ENCODE assay signal across 8 cellular contexts in the genomic region with DNA sequence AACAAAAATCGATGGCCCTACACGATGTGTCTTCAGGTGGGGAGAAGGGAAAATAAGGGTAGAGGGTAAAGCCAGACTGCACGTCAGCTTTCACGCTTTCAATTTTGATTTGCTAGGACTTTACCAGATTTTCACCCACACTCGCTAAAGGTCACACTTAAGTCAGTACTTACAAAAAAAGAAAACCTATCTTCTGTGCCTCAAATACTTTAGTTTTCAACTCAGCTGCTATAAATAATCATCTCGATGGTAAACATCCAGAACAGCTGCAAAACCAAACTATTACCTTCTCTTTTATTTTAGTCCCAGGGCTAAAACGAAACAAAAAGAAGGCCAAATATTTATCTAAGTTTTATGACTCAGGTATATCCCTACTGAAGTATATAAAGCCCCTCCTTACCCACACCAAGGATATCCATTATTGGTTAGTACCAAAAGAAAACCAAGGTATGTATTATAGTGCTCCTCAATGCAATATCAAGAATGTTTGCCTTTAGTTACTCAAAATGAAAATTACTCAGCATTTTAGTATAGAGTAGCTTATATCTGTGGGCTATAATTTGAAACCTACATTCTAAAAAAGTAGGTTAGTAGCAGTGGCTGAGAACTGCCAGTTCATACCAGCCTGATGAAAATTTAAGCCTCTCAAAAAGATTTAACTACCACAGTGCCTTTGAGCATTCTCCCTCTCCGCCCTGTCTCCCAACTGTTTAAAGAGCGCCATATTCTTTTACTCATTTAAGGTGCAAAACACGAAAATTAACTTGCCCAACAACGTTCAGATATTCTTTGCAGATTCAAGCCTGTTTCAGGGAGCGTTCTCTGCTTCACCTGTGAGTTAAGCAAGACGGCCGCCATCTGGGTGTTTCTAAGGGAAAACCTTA. TPM values are rescaled to one million over a fixed set of nuclear protein-coding genes. Genes with fewer than 3 reads are reported as not detected.
A peak's percentile ranks its signal among the peaks of the same experiment; 100 is the strongest.
DNase-seq lines count a peak whose midpoint lies in the region; ATAC-seq, FAIRE-seq and TF ChIP-seq lines count a peak whose summit lies in the region.

No MANE protein-coding gene starts in this region.

- H4K20me1 ChIP-seq in HepG2 (ENCODE audit: insufficient read depth, low read length): peaks cover 61% of the 10 kb centered on the region

- no peak for TF ChIP-seq EP300 in HepG2 (IDR thresholded peaks at IDR 0.05; ENCODE audit: low read depth in 2 of 2, low read length in 2 of 2)
- no peak for TF ChIP-seq EP300 in HepG2 (CRISPR knock-in tag; IDR thresholded peaks at IDR 0.05; ENCODE audit: borderline replicate concordance)
- no peak for TF ChIP-seq EP300 in upper lobe of left lung (IDR thresholded peaks at IDR 0.05)

- peaks cover 65% of the 10 kb centered on the region for H3K79me2 ChIP-seq in HepG2 (ENCODE audit: insufficient read depth, low read length)

- FAIRE-seq in HepG2 (lab: Jason Lieb, UNC): no peak

- BruUV-seq in HepG2 (replicated peaks; lab: Mats Ljungman, UMichigan): no TSS peak

- in situ Hi-C loops in HepG2 (cut with HindIII; ENCODE audit: extremely low pct_ligation_motif_present, low pct_unique_long_range_greater_than_20kb): no loop called here

- H3K27ac Mint-ChIP-seq in activated naive CD8-positive, alpha-beta T cell: peak overlapping the region; percentile 100

- H3K27ac ChIP-seq in heart right ventricle: peak overlapping the region in 9 of 10 donors; percentile 30 to 100 (median 97)
- H3K27ac ChIP-seq in HepG2 (ENCODE audit: extremely low read length, insufficient read depth, low read length): peak overlapping the region; percentile 98
- H3K27ac ChIP-seq in upper lobe of left lung: peak overlapping the region; percentile 98 to 100 (median 100)

- TF ChIP-seq POLR2A in HepG2 (IDR thresholded peaks at IDR 0.05; ENCODE audit: insufficient read depth in 1 of 2, low read depth in 2 of 2, low read length in 2 of 2): no peak
- no peak for TF ChIP-seq POLR2A in upper lobe of left lung (IDR thresholded peaks at IDR 0.05)

- H3K4me1 ChIP-seq in heart right ventricle: peaks cover 3 to 66% (median 58%) of the 10 kb centered on the region in 9 donors
- H3K4me1 ChIP-seq in HepG2 (ENCODE audit: insufficient read depth, low read length): peaks cover 57% of the 10 kb centered on the region
- peaks cover 54 to 65% (median 57%) of the 10 kb centered on the region in 4 donors for H3K4me1 ChIP-seq in upper lobe of left lung

- peaks cover 15% of the 10 kb centered on the region for H3K36me3 Mint-ChIP-seq in activated naive CD8-positive, alpha-beta T cell

- peak overlapping the region; percentile 100 for H3K9ac ChIP-seq in HepG2 (ENCODE audit: insufficient read depth, low read depth, low read length)

- H3K4me1 Mint-ChIP-seq in activated naive CD8-positive, alpha-beta T cell (ENCODE audit: low read depth): peaks cover 63% of the 10 kb centered on the region

- H3K9me3 ChIP-seq in heart right ventricle (no peaks in the 10 kb centered on the region), HepG2 (ENCODE audit: low read length) (no peaks in the 10 kb centered on the region), upper lobe of left lung (no peaks in the 10 kb centered on the region)

- ATAC-seq in heart right ventricle (no peak), Right ventricle myocardium superior (ENCODE audit: poor library complexity) (no peak), HG03196 (IDR thresholded peaks at IDR 0.05; ENCODE audit: unreplicated experiment) (peak; percentile 35), HepG2 (no peak), upper lobe of left lung (ENCODE audit: low FRiP score in 2 of 2) (no peak)

- H2AFZ ChIP-seq in HepG2 (ENCODE audit: low read length): no peak overlapping the region

- DNase-seq in heart right ventricle (no peak), Right ventricle myocardium superior (no peak), HepG2 (ENCODE audit: low spot score) (no peak), upper lobe of left lung (no peak), T1000 (lab: John Stamatoyannopoulos, UW) (no peak), amniotic stem cell (lab: John Stamatoyannopoulos, UW) (no peak)

- peaks cover 4% of the 10 kb centered on the region for H3K9me3 Mint-ChIP-seq in activated naive CD8-positive, alpha-beta T cell (ENCODE audit: low read depth)

- WGBS in heart right ventricle, 2 donors: 27 to 29% methylated on average over 14 of the region's 14 CpGs
- 5% methylated on average over 14 of the region's 14 CpGs for WGBS in HepG2 (ENCODE audit: low lambda C conversion rate)
- 20 to 28% methylated on average over 14 of the region's 14 CpGs for WGBS in upper lobe of left lung, 2 donors

- no peak for TF ChIP-seq RAD21 in HepG2 (CRISPR knock-in tag; IDR thresholded peaks at IDR 0.05)

- H3K4me3 ChIP-seq in heart right ventricle (peak overlapping the region; percentile 70 to 97 (median 92)), HepG2 (replicated peaks in 1 of 3; ENCODE audit: insufficient read depth in 1 of 3, low read depth in 2 of 3, low read length in 3 of 3) (peak overlapping the region; percentile 85 to 100 (median 99)), upper lobe of left lung (peak overlapping the region; percentile 73 to 87 (median 80))

- CTCF ChIA-PET in HepG2 (lab: Yijun Ruan, JAX; ENCODE audit: low intra/inter-chr PET ratio, low total read pairs): no interaction called here

- H3K36me3 ChIP-seq in heart right ventricle (peaks cover 0 to 7% (median 0%) of the 10 kb centered on the region in 9 donors), HepG2 (replicated peaks in 1 of 2; ENCODE audit: control insufficient read depth in 1 of 2, insufficient read depth in 2 of 2, low read length in 2 of 2) (no peaks in the 10 kb centered on the region), upper lobe of left lung (no peaks in the 10 kb centered on the region)

- POLR2A ChIA-PET in HepG2 (lab: Yijun Ruan, JAX): interaction anchor here (3.6 kb wide), 1 partner anchor 24 kb away, joined by 16 read pairs; the partner anchor contains the start of gene SIKE1

- peak overlapping the region; percentile 72 for H3K4me2 ChIP-seq in HepG2 (ENCODE audit: low read depth, low read length)

- peak overlapping the region; percentile 97 for H3K4me3 Mint-ChIP-seq in activated naive CD8-positive, alpha-beta T cell

- intact Hi-C loops in heart right ventricle (cut with DNase I) (loop anchor here in 5 of 10 donors (2.0 to 5.0 kb wide), 7 partner anchors 39 to 409 kb away; partner anchors contain the start of genes BCAS2 (in 2 of the 5), TRIM33 (in 2 of the 5), DENND2C (in 1 of the 5) and NRAS (in 1 of the 5)), Right ventricle myocardium superior (cut with DNase I) (no loop called here), HepG2 (cut with micrococcal nuclease; ENCODE audit: unreplicated experiment) (loop anchor here (2.0 to 5.0 kb wide), 2 partner anchors 39 to 175 kb away; partner anchors contain the start of genes BCAS2 and NRAS)

- TF ChIP-seq CTCF in heart right ventricle (IDR thresholded peaks at IDR 0.05): no peak
- TF ChIP-seq CTCF in HepG2 (CRISPR knock-in tag; IDR thresholded peaks at IDR 0.05): no peak
- TF ChIP-seq CTCF in upper lobe of left lung (IDR thresholded peaks at IDR 0.05): no peak

- no peaks in the 10 kb centered on the region for H3K27me3 Mint-ChIP-seq in activated naive CD8-positive, alpha-beta T cell

- H3K27me3 ChIP-seq in heart right ventricle (no peaks in the 10 kb centered on the region), HepG2 (ENCODE audit: control insufficient read depth in 1 of 2, insufficient read depth in 2 of 2, low read length in 2 of 2) (no peaks in the 10 kb centered on the region; a peak in 1 of 5 replicates), upper lobe of left lung (no peaks in the 10 kb centered on the region)

RNA-seq across cellular contexts. Expression of gene CSDE1, which starts 1.5 kb away (rescaled TPM):
- total RNA-seq in heart right ventricle (1,000 to 10,000 TPM in 1 of 10 donors, 100 to 1,000 TPM in 9; 720 to 1,012 (median 916) TPM), Right ventricle myocardium superior (901 TPM), HepG2 (2016; rRNA removed; fragmentation: Illumina TruSeq; extraction: Trizol) (313 and 582 TPM in 2 replicates), upper lobe of left lung (100 to 1,000 TPM; 223 to 548 (median 373) TPM)
- polyA plus RNA-seq in heart right ventricle (100 to 1,000 TPM; 137 to 233 TPM), HepG2 (2011; rRNA removed) (115 and 150 TPM in 2 replicates)
- 97.9 and 113 TPM in 2 replicates for total RNA-seq in HepG2 (2016; cell fraction: cytosol; rRNA removed; fragmentation: Illumina TruSeq; extraction: Trizol; ENCODE audit: low read depth)
- 314 and 565 TPM in 2 replicates for total RNA-seq in HepG2 (2016; cell fraction: insoluble cytoplasmic fraction; rRNA removed; fragmentation: Illumina TruSeq; extraction: Trizol)
- 270 and 306 TPM in 2 replicates for total RNA-seq in HepG2 (2016; cell fraction: membrane; rRNA removed; fragmentation: Illumina TruSeq; extraction: Trizol)
- 236 and 265 TPM in 2 replicates for total RNA-seq in HepG2 (2016; cell fraction: nucleus; rRNA removed; fragmentation: Illumina TruSeq; extraction: Trizol)
- polyA plus RNA-seq in HepG2 (2011; cell fraction: cytosol; rRNA removed): 130 and 182 TPM in 2 replicates
- 88.2 and 91.1 TPM in 2 replicates for polyA plus RNA-seq in HepG2 (2011; cell fraction: nucleus; rRNA removed)
- polyA plus RNA-seq in HepG2 (2012): 455 and 466 TPM in 2 replicates
- polyA plus RNA-seq in HepG2 (2016; cell fraction: cytosol; fragmentation: Illumina TruSeq; extraction: Trizol; ENCODE audit: low read depth): 72.4 and 73.9 TPM in 2 replicates
- polyA plus RNA-seq in HepG2 (2016; cell fraction: insoluble cytoplasmic fraction; fragmentation: Illumina TruSeq; extraction: Trizol; ENCODE audit: low read depth): 382 and 405 TPM in 2 replicates
- polyA plus RNA-seq in HepG2 (2016; cell fraction: membrane; fragmentation: Illumina TruSeq; extraction: Trizol; ENCODE audit: low read depth): 148 and 175 TPM in 2 replicates
- polyA plus RNA-seq in HepG2 (2016; cell fraction: nucleus; fragmentation: Illumina TruSeq; extraction: Trizol; ENCODE audit: insufficient read depth, low read depth): 211 and 222 TPM in 2 replicates
- 174 and 286 TPM in 2 replicates for polyA minus RNA-seq in HepG2 (2011; rRNA and poly(A)+ RNA removed; ENCODE audit: low replicate concordance)
- polyA minus RNA-seq in HepG2 (2011; cell fraction: cytosol; rRNA and poly(A)+ RNA removed): 263 and 264 TPM in 2 replicates
- 272 and 276 TPM in 2 replicates for polyA minus RNA-seq in HepG2 (2011; cell fraction: nucleus; rRNA and poly(A)+ RNA removed)

RNA-seq across cellular contexts. Expression of gene SIKE1, which starts 24.2 kb away (rescaled TPM):
- total RNA-seq in heart right ventricle: 10 to 100 TPM; 20.8 to 38.2 (median 31.3) TPM
- polyA plus RNA-seq in heart right ventricle: 10 to 100 TPM; 26.6 to 32.6 TPM
- total RNA-seq in Right ventricle myocardium superior: 26.5 TPM
- 58.4 and 97.5 TPM in 2 replicates for total RNA-seq in HepG2 (2016; rRNA removed; fragmentation: Illumina TruSeq; extraction: Trizol)
- 19.0 and 28.0 TPM in 2 replicates for total RNA-seq in HepG2 (2016; cell fraction: cytosol; rRNA removed; fragmentation: Illumina TruSeq; extraction: Trizol; ENCODE audit: low read depth)
- 53.5 and 88.0 TPM in 2 replicates for total RNA-seq in HepG2 (2016; cell fraction: insoluble cytoplasmic fraction; rRNA removed; fragmentation: Illumina TruSeq; extraction: Trizol)
- 42.0 and 48.0 TPM in 2 replicates for total RNA-seq in HepG2 (2016; cell fraction: membrane; rRNA removed; fragmentation: Illumina TruSeq; extraction: Trizol)
- 30.4 and 38.9 TPM in 2 replicates for total RNA-seq in HepG2 (2016; cell fraction: nucleus; rRNA removed; fragmentation: Illumina TruSeq; extraction: Trizol)
- 33.5 and 36.5 TPM in 2 replicates for polyA plus RNA-seq in HepG2 (2011; rRNA removed)
- polyA plus RNA-seq in HepG2 (2011; cell fraction: cytosol; rRNA removed): 28.5 and 33.7 TPM in 2 replicates
- polyA plus RNA-seq in HepG2 (2011; cell fraction: nucleus; rRNA removed): 19.4 and 21.6 TPM in 2 replicates
- 33.5 and 38.3 TPM in 2 replicates for polyA plus RNA-seq in HepG2 (2012)
- polyA plus RNA-seq in HepG2 (2016; cell fraction: cytosol; fragmentation: Illumina TruSeq; extraction: Trizol; ENCODE audit: low read depth): 21.0 and 30.9 TPM in 2 replicates
- polyA plus RNA-seq in HepG2 (2016; cell fraction: insoluble cytoplasmic fraction; fragmentation: Illumina TruSeq; extraction: Trizol; ENCODE audit: low read depth): 48.0 and 55.9 TPM in 2 replicates
- polyA plus RNA-seq in HepG2 (2016; cell fraction: membrane; fragmentation: Illumina TruSeq; extraction: Trizol; ENCODE audit: low read depth): 16.2 and 22.6 TPM in 2 replicates
- polyA plus RNA-seq in HepG2 (2016; cell fraction: nucleus; fragmentation: Illumina TruSeq; extraction: Trizol; ENCODE audit: insufficient read depth, low read depth): 30.6 and 34.2 TPM in 2 replicates
- polyA minus RNA-seq in HepG2 (2011; rRNA and poly(A)+ RNA removed; ENCODE audit: low replicate concordance): 32.6 and 42.5 TPM in 2 replicates
- polyA minus RNA-seq in HepG2 (2011; cell fraction: cytosol; rRNA and poly(A)+ RNA removed): 32.5 and 34.0 TPM in 2 replicates
- polyA minus RNA-seq in HepG2 (2011; cell fraction: nucleus; rRNA and poly(A)+ RNA removed): 44.3 and 53.9 TPM in 2 replicates
- 10 to 100 TPM in 5 of 6 donors, 1 to 10 TPM in 1; 6.0 to 36.3 (median 28.7) TPM for total RNA-seq in upper lobe of left lung

RNA-seq across cellular contexts. Expression of gene NRAS, which starts 39.7 kb away (rescaled TPM):
- 10 to 100 TPM in 2 of 10 donors, 1 to 10 TPM in 8; 6.2 to 17.2 (median 8.6) TPM for total RNA-seq in heart right ventricle
- polyA plus RNA-seq in heart right ventricle: 10 to 100 TPM in 1 of 2 donors, 1 to 10 TPM in 1; 6.2 to 10.0 TPM
- total RNA-seq in Right ventricle myocardium superior: 5.9 TPM
- 58.8 and 96.2 TPM in 2 replicates for total RNA-seq in HepG2 (2016; rRNA removed; fragmentation: Illumina TruSeq; extraction: Trizol)
- 8.6 and 9.7 TPM in 2 replicates for total RNA-seq in HepG2 (2016; cell fraction: cytosol; rRNA removed; fragmentation: Illumina TruSeq; extraction: Trizol; ENCODE audit: low read depth)
- 58.1 and 100 TPM in 2 replicates for total RNA-seq in HepG2 (2016; cell fraction: insoluble cytoplasmic fraction; rRNA removed; fragmentation: Illumina TruSeq; extraction: Trizol)
- total RNA-seq in HepG2 (2016; cell fraction: membrane; rRNA removed; fragmentation: Illumina TruSeq; extraction: Trizol): 44.9 and 45.2 TPM in 2 replicates
- 26.3 and 29.5 TPM in 2 replicates for total RNA-seq in HepG2 (2016; cell fraction: nucleus; rRNA removed; fragmentation: Illumina TruSeq; extraction: Trizol)
- polyA plus RNA-seq in HepG2 (2011; rRNA removed): 26.9 and 38.6 TPM in 2 replicates
- 16.4 and 26.5 TPM in 2 replicates for polyA plus RNA-seq in HepG2 (2011; cell fraction: cytosol; rRNA removed)
- polyA plus RNA-seq in HepG2 (2011; cell fraction: nucleus; rRNA removed): 5.8 and 7.9 TPM in 2 replicates
- polyA plus RNA-seq in HepG2 (2012): 27.6 and 33.3 TPM in 2 replicates
- 7.5 and 9.2 TPM in 2 replicates for polyA plus RNA-seq in HepG2 (2016; cell fraction: cytosol; fragmentation: Illumina TruSeq; extraction: Trizol; ENCODE audit: low read depth)
- polyA plus RNA-seq in HepG2 (2016; cell fraction: insoluble cytoplasmic fraction; fragmentation: Illumina TruSeq; extraction: Trizol; ENCODE audit: low read depth): 91.0 and 103 TPM in 2 replicates
- polyA plus RNA-seq in HepG2 (2016; cell fraction: membrane; fragmentation: Illumina TruSeq; extraction: Trizol; ENCODE audit: low read depth): 30.3 and 31.9 TPM in 2 replicates
- polyA plus RNA-seq in HepG2 (2016; cell fraction: nucleus; fragmentation: Illumina TruSeq; extraction: Trizol; ENCODE audit: insufficient read depth, low read depth): 33.7 and 34.2 TPM in 2 replicates
- 19.6 and 37.8 TPM in 2 replicates for polyA minus RNA-seq in HepG2 (2011; rRNA and poly(A)+ RNA removed; ENCODE audit: low replicate concordance)
- polyA minus RNA-seq in HepG2 (2011; cell fraction: cytosol; rRNA and poly(A)+ RNA removed): 37.4 and 37.5 TPM in 2 replicates
- 24.2 and 29.1 TPM in 2 replicates for polyA minus RNA-seq in HepG2 (2011; cell fraction: nucleus; rRNA and poly(A)+ RNA removed)
- total RNA-seq in upper lobe of left lung: 10 to 100 TPM; 11.5 to 36.6 (median 25.4) TPM
